Comparison of ENCODE assay signal across 1 cellular context in the genomic region with DNA sequence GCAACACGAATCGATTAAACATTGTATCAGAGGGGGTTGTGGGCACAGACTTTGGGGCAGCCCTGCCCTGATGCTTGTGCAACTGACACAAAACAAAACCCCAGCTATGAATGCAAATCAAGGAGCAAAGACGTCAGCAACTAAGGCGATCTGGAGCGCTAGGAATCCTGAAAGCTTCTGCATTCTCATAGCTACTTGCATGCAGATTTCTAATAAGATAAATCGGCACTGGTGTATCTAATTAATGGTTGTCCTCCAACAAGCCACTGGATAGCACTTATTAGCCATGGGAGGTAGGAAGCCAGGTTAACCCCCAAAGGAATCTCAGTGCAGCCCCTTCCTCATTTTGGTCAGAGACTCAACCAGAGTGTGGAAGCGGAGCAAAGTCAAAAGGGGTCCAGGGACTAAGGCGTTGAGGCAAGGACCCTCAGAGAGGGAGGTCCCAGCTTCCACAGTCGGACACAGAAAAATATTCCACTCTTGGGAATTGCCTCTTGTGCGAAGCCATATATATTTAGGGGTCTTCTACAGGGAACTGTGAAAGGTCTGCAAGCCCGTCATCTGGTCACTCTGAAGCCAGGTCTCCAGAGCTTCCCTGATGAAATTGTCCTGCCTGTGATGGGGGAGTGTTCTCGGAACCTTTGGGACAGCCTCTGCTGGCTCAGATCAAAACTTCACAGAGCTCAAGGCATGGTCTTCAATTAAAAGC.
TF ChIP-seq lines count a peak whose summit lies in the region.

No MANE protein-coding gene starts in this region.

TF ChIP-seq in WTC11, 78 proteins besides CTCF, POLR2A, EP300 and RAD21 (continued from another document):
- TF ChIP-seq AFF4 (CRISPR knock-in tag; IDR thresholded peaks at IDR 0.05; ENCODE audit: borderline replicate concordance) (no peak), PRRX2 (CRISPR knock-in tag; IDR thresholded peaks at IDR 0.05) (no peak), ZNF281 (CRISPR knock-in tag; IDR thresholded peaks at IDR 0.05) (no peak), HMGA2 (CRISPR knock-in tag; IDR thresholded peaks at IDR 0.05) (no peak), ATF1 (CRISPR knock-in tag; IDR thresholded peaks at IDR 0.05) (no peak), NFE2L1 (CRISPR knock-in tag; IDR thresholded peaks at IDR 0.05) (no peak)
- TF ChIP-seq, protein P1, sequence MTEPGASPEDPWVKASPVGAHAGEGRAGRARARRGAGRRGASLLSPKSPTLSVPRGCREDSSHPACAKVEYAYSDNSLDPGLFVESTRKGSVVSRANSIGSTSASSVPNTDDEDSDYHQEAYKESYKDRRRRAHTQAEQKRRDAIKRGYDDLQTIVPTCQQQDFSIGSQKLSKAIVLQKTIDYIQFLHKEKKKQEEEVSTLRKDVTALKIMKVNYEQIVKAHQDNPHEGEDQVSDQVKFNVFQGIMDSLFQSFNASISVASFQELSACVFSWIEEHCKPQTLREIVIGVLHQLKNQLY (CRISPR knock-in tag; IDR thresholded peaks at IDR 0.05) = no peak
- TF ChIP-seq, protein P2, sequence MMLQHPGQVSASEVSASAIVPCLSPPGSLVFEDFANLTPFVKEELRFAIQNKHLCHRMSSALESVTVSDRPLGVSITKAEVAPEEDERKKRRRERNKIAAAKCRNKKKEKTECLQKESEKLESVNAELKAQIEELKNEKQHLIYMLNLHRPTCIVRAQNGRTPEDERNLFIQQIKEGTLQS (CRISPR knock-in tag; conservative IDR thresholded peaks at IDR 0.05) = no peak
- TF ChIP-seq, protein P3, sequence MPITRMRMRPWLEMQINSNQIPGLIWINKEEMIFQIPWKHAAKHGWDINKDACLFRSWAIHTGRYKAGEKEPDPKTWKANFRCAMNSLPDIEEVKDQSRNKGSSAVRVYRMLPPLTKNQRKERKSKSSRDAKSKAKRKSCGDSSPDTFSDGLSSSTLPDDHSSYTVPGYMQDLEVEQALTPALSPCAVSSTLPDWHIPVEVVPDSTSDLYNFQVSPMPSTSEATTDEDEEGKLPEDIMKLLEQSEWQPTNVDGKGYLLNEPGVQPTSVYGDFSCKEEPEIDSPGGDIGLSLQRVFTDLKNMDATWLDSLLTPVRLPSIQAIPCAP (CRISPR knock-in tag; IDR thresholded peaks at IDR 0.05) = no peak
TF ChIP-seq in WTC11: peak in this region for 0.
